ENCODE assay signal across 8 cellular contexts in genomic region chr13:31073859-31074718, GRCh38.
DNase-seq lines count a peak whose midpoint lies in the region; ATAC-seq, FAIRE-seq and TF ChIP-seq lines count a peak whose summit lies in the region.

No MANE protein-coding gene starts in this region.

- no peak for TF ChIP-seq RAD21 in SK-N-SH (IDR thresholded peaks at IDR 0.05; ENCODE audit: low read length)

- H3F3A ChIP-seq in SK-N-SH (replicated peaks; ENCODE audit: insufficient read depth) = peaks cover 5% of the 10 kb centered on the region

- CTCF ChIA-PET in SK-N-SH (lab: Yijun Ruan, JAX) = interaction anchor here (1.7 to 2.4 kb wide), 3 partner anchors 17 to 127 kb away, joined by 4 to 5 read pairs (median 4); no protein-coding TSS in a partner anchor

- peak; percentile 93 for ATAC-seq in HG02840 (IDR thresholded peaks at IDR 0.05; ENCODE audit: low FRiP score, unreplicated experiment)

- no peak for FAIRE-seq in D721Med (lab: Jason Lieb, UNC)

- no peaks in the 10 kb centered on the region for H3K36me3 ChIP-seq in SK-N-SH (replicated peaks in 1 of 2; ENCODE audit: control insufficient read depth in 1 of 2, insufficient read depth in 2 of 2, low read length in 1 of 2)

- H3K79me2 ChIP-seq in SK-N-SH (ENCODE audit: insufficient read depth) = no peaks in the 10 kb centered on the region

- peak overlapping the region in 1 of 2 experiments; percentile 47; a peak in 2 of 4 replicates for H3K27ac ChIP-seq in SK-N-SH (ENCODE audit: low read depth in 2 of 2, low read length in 1 of 2)

- H3K4me2 ChIP-seq in SK-N-SH = peak overlapping the region; percentile 29; the same call in 1 of the 2 replicates

- H2AFZ ChIP-seq in SK-N-SH (ENCODE audit: low read depth) = no peak overlapping the region

- TF ChIP-seq CTCF in SK-N-SH (IDR thresholded peaks at IDR 0.05) = no peak
- TF ChIP-seq CTCF in D721Med (IDR thresholded peaks at IDR 0.05; ENCODE audit: insufficient read depth, missing control alignments) = no peak

- H3K4me1 ChIP-seq in SK-N-SH (ENCODE audit: control insufficient read depth in 1 of 2, insufficient read depth in 2 of 2, low read depth in 1 of 2, low read length in 1 of 2) = peaks cover 4 to 13% of the 10 kb centered on the region in 2 experiments; a peak in 1 of 4 replicates

- no peaks in the 10 kb centered on the region for H3K9me3 ChIP-seq in SK-N-SH

- WGBS in SK-N-SH (ENCODE audit: low lambda C conversion rate) = 54% methylated on average over 5 of the region's 5 CpGs

- TF ChIP-seq EP300 in SK-N-SH (IDR thresholded peaks at IDR 0.05; ENCODE audit: borderline replicate concordance in 1 of 2, low read depth in 1 of 2, low read length in 1 of 2) = no peak

- no peak overlapping the region for H3K4me3 ChIP-seq in SK-N-SH (ENCODE audit: low read depth in 2 of 2, low read length in 1 of 2)

- H3K27me3 ChIP-seq in SK-N-SH (ENCODE audit: insufficient read depth) = no peaks in the 10 kb centered on the region

- H3K9me2 ChIP-seq in SK-N-SH = no peaks in the 10 kb centered on the region

- no peaks in the 10 kb centered on the region for H4K20me1 ChIP-seq in SK-N-SH (ENCODE audit: insufficient read depth)

- H3K9ac ChIP-seq in SK-N-SH = no peak overlapping the region

- DNase-seq in activated T-cell treated with anti-CD3 and anti-CD28 coated beads for 48 hours (ENCODE audit: low read depth) (peak; percentile 44), activated T-cell treated with anti-CD3 and anti-CD28 coated beads for 4 hours (no peak), SK-N-SH (no peak), kidney tubule cell (ENCODE audit: low spot score) (peak; percentile 61), 8988T (no peak), NCI-H1105 (lab: John Stamatoyannopoulos, UW) (no peak), D721Med (ENCODE audit: insufficient read length, low spot score) (no peak)

- POLR2A ChIA-PET in SK-N-SH (lab: Yijun Ruan, JAX) = no interaction called here

TF ChIP-seq in SK-N-SH, 30 proteins besides CTCF, POLR2A, EP300 and RAD21:
- no peak for TF ChIP-seq FOXM1 (IDR thresholded peaks at IDR 0.05; ENCODE audit: low read depth)
- TF ChIP-seq NFIC (IDR thresholded peaks at IDR 0.05; ENCODE audit: borderline replicate concordance) = no peak
- TF ChIP-seq NRF1 (IDR thresholded peaks at IDR 0.05; ENCODE audit: low read depth, low read length) = no peak
- no peak for TF ChIP-seq CHD2 (IDR thresholded peaks at IDR 0.05; ENCODE audit: low read length, partially characterized antibody)
- TF ChIP-seq ELF1 (IDR thresholded peaks at IDR 0.05) = no peak
- peak; percentile 85 for TF ChIP-seq PBX3 (IDR thresholded peaks at IDR 0.05)

Comparison
In these comparisons a context has a peak if more than half of its experiments do, and no peak if none do; other contexts are left out.
1. DNase-seq: peak in activated T-cell treated with anti-CD3 and anti-CD28 coated beads for 48 hours (single experiment) and kidney tubule cell (single experiment); none in activated T-cell treated with anti-CD3 and anti-CD28 coated beads for 4 hours (single experiment), SK-N-SH (single experiment), 8988T (single experiment), NCI-H1105 (single experiment) and D721Med (single experiment).